Comparison of ENCODE assay signal across 8 cellular contexts in genomic region chr1:23591460-23592208, GRCh38. TPM values are rescaled to one million over a fixed set of nuclear protein-coding genes. Genes with fewer than 3 reads are reported as not detected.
A peak's percentile ranks its signal among the peaks of the same experiment; 100 is the strongest.
DNase-seq lines count a peak whose midpoint lies in the region; ATAC-seq and TF ChIP-seq lines count a peak whose summit lies in the region.

No MANE protein-coding gene starts in this region.

- H3K27ac ChIP-seq in DOHH2 (ENCODE audit: low read depth, low read length): peak overlapping the region; percentile 94
- peak overlapping the region; percentile 3 for H3K27ac ChIP-seq in mesendoderm (ENCODE audit: low read depth, low read length)
- no peak overlapping the region for H3K27ac ChIP-seq in tibial artery

- H3K4me2 ChIP-seq in DOHH2 (ENCODE audit: low read length) (peak overlapping the region; percentile 77), mesendoderm (ENCODE audit: low read length) (no peak overlapping the region)

- POLR2A ChIA-PET in activated B cell treated with CpG ODN at 0.5 μM for 24 hours (lab: Charles Lee): interaction anchor here (0.6 to 20.5 kb wide), 19 partner anchors 10 to 319 kb away, joined by 3 to 1151 read pairs (median 8); partner anchors contain the start of genes HNRNPR, ID3 and PITHD1

- DNase-seq in activated B cell treated with CpG ODN at 0.5 μM for 24 hours (peak; percentile 67), mesendoderm (no peak), tibial artery (no peak), foreskin fibroblast (no peak), anterior cingulate cortex (lab: John Stamatoyannopoulos, UW) (no peak), HK-2 (ENCODE audit: unreplicated experiment) (no peak)

- no peaks in the 10 kb centered on the region for H3K9me3 Mint-ChIP-seq in activated B cell treated with CpG ODN at 0.5 μM for 24 hours

- H2AK5ac ChIP-seq in mesendoderm (ENCODE audit: low read length): peak overlapping the region; percentile 79

- H3K4me1 ChIP-seq in DOHH2 (ENCODE audit: control insufficient read depth, low read length) (peaks cover 89% of the 10 kb centered on the region), mesendoderm (ENCODE audit: control insufficient read depth, low read depth, low read length) (peaks cover 15% of the 10 kb centered on the region), tibial artery (peaks cover 0 to 5% (median 1%) of the 10 kb centered on the region in 4 donors)

- H3K79me2 ChIP-seq in DOHH2 (ENCODE audit: control insufficient read depth, low read length) (no peaks in the 10 kb centered on the region), mesendoderm (ENCODE audit: control insufficient read depth, insufficient read depth, low read length) (no peaks in the 10 kb centered on the region)

- no peaks in the 10 kb centered on the region for H4K20me1 ChIP-seq in DOHH2 (ENCODE audit: control insufficient read depth, insufficient read depth, low read depth, low read length)

- peaks cover 87% of the 10 kb centered on the region for H3K4me1 Mint-ChIP-seq in activated B cell treated with CpG ODN at 0.5 μM for 24 hours

- peak overlapping the region; percentile 74 for H3K4me3 Mint-ChIP-seq in activated B cell treated with CpG ODN at 0.5 μM for 24 hours

- H3K56ac ChIP-seq in mesendoderm (ENCODE audit: low read length): peak overlapping the region; percentile 30

- no CpG with 5 or more reads among the region's 15 CpGs for WGBS in mesendoderm (ENCODE audit: extremely low coverage, insufficient coverage, low lambda C conversion rate)

- H3K36me3 ChIP-seq in DOHH2 (ENCODE audit: control insufficient read depth, low read length): peaks cover 8% of the 10 kb centered on the region; the same call in 1 of the 2 replicates
- H3K36me3 ChIP-seq in mesendoderm (ENCODE audit: control insufficient read depth, insufficient read depth, low read length): no peaks in the 10 kb centered on the region
- H3K36me3 ChIP-seq in tibial artery: no peaks in the 10 kb centered on the region

- peaks cover 65% of the 10 kb centered on the region for H3F3A ChIP-seq in DOHH2 (ENCODE audit: control insufficient read depth, insufficient read depth)

- TF ChIP-seq CTCF in DOHH2 (IDR thresholded peaks at IDR 0.05; ENCODE audit: low read depth, low read length, poor library complexity, severe bottlenecking): peak; percentile 17
- no peak for TF ChIP-seq CTCF in activated B cell treated with CpG ODN at 0.5 μM for 24 hours (IDR thresholded peaks at IDR 0.05)
- TF ChIP-seq CTCF in tibial artery (IDR thresholded peaks at IDR 0.05): no peak
- TF ChIP-seq CTCF in foreskin fibroblast (IDR thresholded peaks at IDR 0.05; ENCODE audit: low read depth, low read length): no peak

- peak overlapping the region; percentile 10 for H3K18ac ChIP-seq in mesendoderm (ENCODE audit: low read length)

- peak overlapping the region; percentile 33 for H2BK5ac ChIP-seq in mesendoderm (ENCODE audit: low read length)

- no peaks in the 10 kb centered on the region for H3K9me3 ChIP-seq in DOHH2 (ENCODE audit: control insufficient read depth, insufficient read depth, low read length)
- H3K9me3 ChIP-seq in tibial artery: no peaks in the 10 kb centered on the region

- no peaks in the 10 kb centered on the region for H3K36me3 Mint-ChIP-seq in activated B cell treated with CpG ODN at 0.5 μM for 24 hours (ENCODE audit: low read depth)

- peak overlapping the region; percentile 89 for H3K27ac Mint-ChIP-seq in activated B cell treated with CpG ODN at 0.5 μM for 24 hours

- peak overlapping the region; percentile 10 for H2BK120ac ChIP-seq in mesendoderm (ENCODE audit: low read depth, low read length)

- CTCF ChIA-PET in activated B cell treated with CpG ODN at 0.5 μM for 24 hours (lab: Charles Lee): interaction anchor here (0.6 to 5.7 kb wide), 16 partner anchors 11 to 95 kb away, joined by 3 to 46 read pairs (median 5); partner anchors contain the start of gene ID3

- H3K79me1 ChIP-seq in mesendoderm (ENCODE audit: low read length): no peaks in the 10 kb centered on the region

- ATAC-seq in GM21825 (IDR thresholded peaks at IDR 0.05; ENCODE audit: unreplicated experiment) (peak; percentile 62), activated B cell treated with CpG ODN at 0.5 μM for 24 hours (ENCODE audit: low read depth) (peak; percentile 80)

- peak overlapping the region; percentile 1 for H3K4ac ChIP-seq in mesendoderm (ENCODE audit: low read depth, low read length)

- H2BK15ac ChIP-seq in mesendoderm (replicated peaks; ENCODE audit: low read depth): no peak overlapping the region

- no peaks in the 10 kb centered on the region for H3K27me3 ChIP-seq in DOHH2 (ENCODE audit: control insufficient read depth, low read length)
- no peaks in the 10 kb centered on the region for H3K27me3 ChIP-seq in mesendoderm (ENCODE audit: insufficient read depth, low read length, poor library complexity)
- no peaks in the 10 kb centered on the region for H3K27me3 ChIP-seq in tibial artery

- H3K27me3 Mint-ChIP-seq in activated B cell treated with CpG ODN at 0.5 μM for 24 hours: no peaks in the 10 kb centered on the region

- H3K4me3 ChIP-seq in DOHH2 (ENCODE audit: low read length): peak overlapping the region; percentile 61
- H3K4me3 ChIP-seq in mesendoderm (ENCODE audit: low read length): no peak overlapping the region
- no peak overlapping the region for H3K4me3 ChIP-seq in tibial artery
- no peak overlapping the region for H3K4me3 ChIP-seq in foreskin fibroblast (ENCODE audit: low read depth in 1 of 2, low read length in 2 of 2)

- H3K9me2 ChIP-seq in DOHH2 (replicated peaks; ENCODE audit: control insufficient read depth, low read length): no peaks in the 10 kb centered on the region

- H4K5ac ChIP-seq in mesendoderm (ENCODE audit: low read length): no peak overlapping the region

- no peak overlapping the region for H4K8ac ChIP-seq in mesendoderm (ENCODE audit: low read depth, low read length)

- intact Hi-C loops in activated B cell treated with CpG ODN at 0.5 μM for 24 hours (cut with micrococcal nuclease) (loop anchor here (1.0 kb wide), 4 partner anchors 14 to 44 kb away; partner anchors contain the start of gene ID3), tibial artery (cut with DNase I; ENCODE audit: low total_unique reads) (no loop called here)

- H3K9ac ChIP-seq in mesendoderm (ENCODE audit: low read length): no peak overlapping the region

- no peak overlapping the region for H3K23ac ChIP-seq in mesendoderm (ENCODE audit: low read length)

RNA-seq across cellular contexts. Expression of gene ID3, which starts 32.3 kb away (rescaled TPM):
- 195 and 205 TPM in 2 replicates for total RNA-seq in activated B cell treated with CpG ODN at 0.5 μM for 24 hours
- polyA plus RNA-seq in mesendoderm (2013, experiment 1 of 2): 209 TPM
- polyA plus RNA-seq in mesendoderm (2013, experiment 2 of 2): 208 TPM

Comparison
In these comparisons a context has a peak if more than half of its experiments do, and no peak if none do; other contexts are left out.
1. H3K27ac ChIP-seq: peak in DOHH2 (single experiment) and mesendoderm (single experiment); none in tibial artery (0 of 2).